1 cellular context compared by ENCODE assay signal in genomic region chr1:65147424-65148177, GRCh38.
A peak's percentile ranks its signal among the peaks of the same experiment; 100 is the strongest.
TF ChIP-seq lines count a peak whose summit lies in the region.

No MANE protein-coding gene starts in this region.

TF ChIP-seq in HepG2, 621 proteins besides CTCF, POLR2A, EP300 and RAD21 (continued from another document and continues in another):
- TF ChIP-seq ZXDC (CRISPR knock-in tag; IDR thresholded peaks at IDR 0.05) = peak; percentile 8; the same call in 1 of the 2 replicates
- no peak for TF ChIP-seq ZNF615 (CRISPR knock-in tag; IDR thresholded peaks at IDR 0.05; ENCODE audit: borderline replicate concordance)
- no peak for TF ChIP-seq MED8 (CRISPR knock-in tag; IDR thresholded peaks at IDR 0.05; ENCODE audit: insufficient replicate concordance)
- TF ChIP-seq RARA (CRISPR knock-in tag; IDR thresholded peaks at IDR 0.05) = peak; percentile 40; the same call in 1 of the 2 replicates
- no peak for TF ChIP-seq AFF4 (CRISPR knock-in tag; IDR thresholded peaks at IDR 0.05)
- TF ChIP-seq WIZ (CRISPR knock-in tag; IDR thresholded peaks at IDR 0.05) = no peak
- TF ChIP-seq SYNCRIP (IDR thresholded peaks at IDR 0.05; ENCODE audit: insufficient read depth, low read depth, low read length) = no peak
- TF ChIP-seq HCFC1 (IDR thresholded peaks at IDR 0.05; ENCODE audit: low read depth, low read length) = no peak
- TF ChIP-seq RBFOX2 (IDR thresholded peaks at IDR 0.05; ENCODE audit: low read depth, low read length) = peak; percentile 81
- TF ChIP-seq ONECUT2 (CRISPR knock-in tag; IDR thresholded peaks at IDR 0.05) = no peak
- peak; percentile 2; the same call in 1 of the 2 replicates for TF ChIP-seq ZNF331 (CRISPR knock-in tag; IDR thresholded peaks at IDR 0.05)
- TF ChIP-seq ZNF34 (CRISPR knock-in tag; IDR thresholded peaks at IDR 0.05; ENCODE audit: borderline replicate concordance) = no peak
- no peak for TF ChIP-seq TCF7 (IDR thresholded peaks at IDR 0.05; ENCODE audit: low read depth)
- no peak for TF ChIP-seq ZNF207 (IDR thresholded peaks at IDR 0.05; ENCODE audit: borderline replicate concordance)
- no peak for TF ChIP-seq ZNF432 (CRISPR knock-in tag; IDR thresholded peaks at IDR 0.05; ENCODE audit: borderline replicate concordance)
- TF ChIP-seq CEBPG (CRISPR knock-in tag; IDR thresholded peaks at IDR 0.05) = 0 out of 2 replicates have a peak, but pooled peaks have one; percentile 14
- TF ChIP-seq ZNF512B (CRISPR knock-in tag; IDR thresholded peaks at IDR 0.05; ENCODE audit: borderline replicate concordance) = no peak
- no peak for TF ChIP-seq ARNT (IDR thresholded peaks at IDR 0.05)
- TF ChIP-seq DBP (CRISPR knock-in tag; IDR thresholded peaks at IDR 0.05; ENCODE audit: not compliant biosample characterization) = no peak
- peak; percentile 46; the same call in 1 of the 2 replicates for TF ChIP-seq KDM5A (IDR thresholded peaks at IDR 0.05; ENCODE audit: borderline replicate concordance, low read length)
- no peak for TF ChIP-seq ZNF629 (CRISPR knock-in tag; conservative IDR thresholded peaks at IDR 0.05)
- TF ChIP-seq SP2 (CRISPR knock-in tag; IDR thresholded peaks at IDR 0.05) = no peak
- no peak for TF ChIP-seq KIAA2018 (CRISPR knock-in tag; IDR thresholded peaks at IDR 0.05; ENCODE audit: borderline replicate concordance)
- no peak for TF ChIP-seq ETS1 (CRISPR knock-in tag; IDR thresholded peaks at IDR 0.05)
- TF ChIP-seq ZBTB49 (CRISPR knock-in tag; IDR thresholded peaks at IDR 0.05; ENCODE audit: borderline replicate concordance) = no peak
- no peak for TF ChIP-seq RORA (CRISPR knock-in tag; IDR thresholded peaks at IDR 0.05)
- TF ChIP-seq NKX3-1 (CRISPR knock-in tag; IDR thresholded peaks at IDR 0.05) = no peak
- no peak for TF ChIP-seq ZNF274 (CRISPR knock-in tag; IDR thresholded peaks at IDR 0.05)
- TF ChIP-seq ZNF451 (CRISPR knock-in tag; IDR thresholded peaks at IDR 0.05) = no peak
- peak; percentile 36 for TF ChIP-seq IKZF4 (CRISPR knock-in tag; IDR thresholded peaks at IDR 0.05; ENCODE audit: borderline replicate concordance, low read depth, not compliant biosample characterization)
- TF ChIP-seq U2AF1 (optimal IDR thresholded peaks at IDR 0.05; ENCODE audit: low read depth, low read length) = no peak
- 0 out of 2 replicates have a peak, but pooled peaks have one; percentile 43 for TF ChIP-seq ZNF441 (CRISPR knock-in tag; IDR thresholded peaks at IDR 0.05; ENCODE audit: borderline replicate concordance)
- peak; percentile 64 for TF ChIP-seq HNRNPK (IDR thresholded peaks at IDR 0.05; ENCODE audit: low read depth, low read length, poor library complexity, severe bottlenecking)
